In the genomic region with DNA sequence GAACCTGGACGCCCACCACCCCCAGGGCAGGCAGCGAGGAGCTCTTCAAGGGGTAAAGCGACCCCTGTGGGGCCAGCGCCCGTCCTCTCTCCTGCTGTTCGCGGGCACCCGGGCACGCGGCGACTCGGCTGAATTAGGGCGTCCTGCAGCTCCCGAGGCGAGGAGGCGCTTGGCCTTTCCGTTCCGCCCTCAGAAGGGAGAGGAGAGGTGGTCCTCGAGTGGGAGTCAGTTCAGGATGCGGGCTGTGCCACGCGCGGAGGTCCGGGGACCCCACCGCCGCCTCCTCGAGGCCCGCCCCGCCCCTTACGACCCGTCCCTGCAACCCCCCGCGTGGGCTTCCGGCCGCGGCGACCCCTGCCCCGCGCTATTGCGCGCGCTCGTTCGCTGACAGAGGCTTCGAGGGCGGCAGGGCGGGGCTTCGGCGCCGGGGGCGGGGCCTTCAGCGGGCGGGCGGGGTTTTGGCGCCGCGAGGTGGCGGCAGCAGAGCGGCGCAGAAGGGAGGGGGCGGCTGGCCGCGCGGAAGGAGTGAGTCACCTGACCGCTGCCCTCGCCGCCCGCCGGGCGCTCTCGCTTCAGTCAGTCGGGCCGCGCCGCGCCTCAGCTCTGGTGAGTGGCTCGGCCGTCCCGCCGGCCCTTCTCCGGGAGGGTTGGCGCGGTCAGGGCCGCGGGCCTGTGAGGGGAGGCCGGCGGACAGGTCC, we compare ENCODE assay signal across 8 cellular contexts. TPM values are rescaled to one million over a fixed set of nuclear protein-coding genes. Genes with fewer than 3 reads are reported as not detected.
DNase-seq lines count a peak whose midpoint lies in the region; ATAC-seq and TF ChIP-seq lines count a peak whose summit lies in the region.

A gene (plus strand): TSS at position 575 of the 698 bp plus-strand sequence. CDS start 22,359 bp downstream, outside the sequence.

- H3K9me2 ChIP-seq in OCI-LY1 (ENCODE audit: low read depth, low read length): no peaks in the 10 kb centered on the region

- H3K36me3 Mint-ChIP-seq in endothelial cell (ENCODE audit: low read depth, unreplicated experiment): no peaks in the 10 kb centered on the region

- ATAC-seq in GM21390 (IDR thresholded peaks at IDR 0.05; ENCODE audit: unreplicated experiment): peak; percentile 50

- H2AFZ ChIP-seq in OCI-LY1 (ENCODE audit: low read length): no peak within 1 kb of the TSS

- H3K27me3 Mint-ChIP-seq in endothelial cell (ENCODE audit: unreplicated experiment): peaks cover 13% of the 10 kb centered on the region

- peak within 1 kb of the TSS; percentile 70 for H3K27ac ChIP-seq in OCI-LY1 (ENCODE audit: low read depth, low read length, poor library complexity, severe bottlenecking)

- no peaks in the 10 kb centered on the region; the same call in 1 of the 2 replicates for H4K20me1 ChIP-seq in OCI-LY1 (ENCODE audit: insufficient read depth, low read length)

- peak within 1 kb of the TSS; percentile 93 for H3K4me2 ChIP-seq in OCI-LY1 (ENCODE audit: low read length)

- no peaks in the 10 kb centered on the region for H3F3A ChIP-seq in OCI-LY1 (ENCODE audit: insufficient read depth, low read length)

- DNase-seq in COLO829 (ENCODE audit: low spot score) (peak; percentile 89), HuH-7.5 (ENCODE audit: low spot score) (peak; percentile 49), endothelial cell (ENCODE audit: low spot score) (peak; percentile 93), middle frontal gyrus (ENCODE audit: extremely low spot score, low spot score) (peak; percentile 73)
- DNase-seq in activated CD8-positive, alpha-beta memory T cell treated with anti-CD3 and anti-CD28 coated beads, Interleukin-2, amount 50 U/mL, for 4 hours: peak; percentile 89
- DNase-seq in stimulated activated CD8-positive, alpha-beta memory T cell treated with anti-CD3 and anti-CD28 coated beads, Interleukin-2, amount 100 ng/mL, for 48 hours (ENCODE audit: low read depth in 2 of 2): peak; percentile 79 to 86

- peaks cover 27% of the 10 kb centered on the region for H3K4me1 Mint-ChIP-seq in endothelial cell (ENCODE audit: unreplicated experiment)

- peaks cover 55% of the 10 kb centered on the region for H3K4me1 ChIP-seq in OCI-LY1 (ENCODE audit: insufficient read depth, low read length, severe bottlenecking)

- no peaks in the 10 kb centered on the region for H3K9me3 Mint-ChIP-seq in endothelial cell (ENCODE audit: unreplicated experiment)

- peak within 1 kb of the TSS; percentile 84 for H3K4me3 ChIP-seq in OCI-LY1 (ENCODE audit: low read depth, low read length, poor library complexity, severe bottlenecking)

- no peaks in the 10 kb centered on the region for H3K9me3 ChIP-seq in OCI-LY1 (ENCODE audit: low read length)

- H3K79me2 ChIP-seq in OCI-LY1 (ENCODE audit: insufficient read depth, low read length): peaks cover 36% of the 10 kb centered on the region

- no peak for TF ChIP-seq CTCF in OCI-LY1 (IDR thresholded peaks at IDR 0.05; ENCODE audit: low read length)
- TF ChIP-seq CTCF in endothelial cell (IDR thresholded peaks at IDR 0.05; ENCODE audit: unreplicated experiment): peak; percentile 39

- H3K27me3 ChIP-seq in OCI-LY1 (ENCODE audit: insufficient read depth, low read length): no peaks in the 10 kb centered on the region

- peak within 1 kb of the TSS; percentile 93 for H3K4me3 Mint-ChIP-seq in endothelial cell (ENCODE audit: unreplicated experiment)

- H3K9ac ChIP-seq in OCI-LY1 (ENCODE audit: low read length): peak within 1 kb of the TSS; percentile 85

- peak within 1 kb of the TSS; percentile 62 for H3K27ac Mint-ChIP-seq in endothelial cell (ENCODE audit: unreplicated experiment)

- H3K36me3 ChIP-seq in OCI-LY1 (ENCODE audit: insufficient read depth, low read length): no peaks in the 10 kb centered on the region

RNA-seq across cellular contexts. Expression of the gene that starts here (rescaled TPM):
- total RNA-seq in endothelial cell (ENCODE audit: unreplicated experiment): 49.4 TPM

Comparison
In these comparisons a context has a peak if more than half of its experiments do, and no peak if none do; other contexts are left out.
1. Peak in every context shown above with its lines: DNase-seq, ATAC-seq, H3K4me3 ChIP-seq and H3K27ac ChIP-seq.